ENCODE assay signal across 21 cellular contexts in the genomic region with DNA sequence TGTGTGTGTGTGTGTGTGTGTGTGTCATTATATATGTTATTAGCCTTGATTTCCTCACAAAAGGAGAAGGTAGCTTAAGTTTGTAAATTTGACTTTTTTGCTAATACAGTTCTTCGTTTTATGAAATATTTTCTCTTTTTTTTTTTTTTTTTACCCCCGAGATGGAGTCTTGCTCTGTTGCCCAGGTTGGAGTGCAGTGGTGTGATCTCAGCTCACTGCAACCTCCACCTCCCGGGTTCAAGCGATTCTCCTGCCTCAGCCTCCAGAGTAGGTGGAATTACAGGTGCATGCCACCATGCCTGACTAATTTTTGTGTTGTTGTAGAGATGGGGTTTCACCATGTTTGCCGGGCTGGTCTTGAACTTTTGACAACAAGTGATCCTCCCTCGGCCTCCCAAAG. TPM values are rescaled to one million over a fixed set of nuclear protein-coding genes. Genes with fewer than 3 reads are reported as not detected.
"Had no signal": no experiment of that assay in that cellular context is flagged by ENCODE, and none has a peak within 500 bp of the region (broad histone marks: within the 10 kb centered on the region; RNA-seq: fewer than 3 reads in every experiment).

No MANE protein-coding gene starts in this region.

RNA-seq across cellular contexts. Expression of a gene that starts 42.7 kb away (rescaled TPM):
- total RNA-seq: kidney; left lung; liver; lower lobe of right lung; mammary epithelial cell; natural killer cell treated with Interleukin-12 subunit alpha and Interleukin-12 subunit beta and Interleukin-15 and Interleukin-18, amount 100 ng/mL, for 72 hours; omental fat pad; ovary; progenitor cell of endocrine pancreas; pulmonary artery endothelial cell; renal cortical epithelial cell; right atrium auricular region; skeletal muscle tissue; smooth muscle cell; subcutaneous adipose tissue; suprapubic skin; thoracic aorta; ureter; uterus had no signal
- polyA plus RNA-seq: immature natural killer cell, liver, mammary epithelial cell, neural cell, ovary, smooth muscle cell had no signal
